ENCODE assay signal across 1 cellular context in the genomic region with DNA sequence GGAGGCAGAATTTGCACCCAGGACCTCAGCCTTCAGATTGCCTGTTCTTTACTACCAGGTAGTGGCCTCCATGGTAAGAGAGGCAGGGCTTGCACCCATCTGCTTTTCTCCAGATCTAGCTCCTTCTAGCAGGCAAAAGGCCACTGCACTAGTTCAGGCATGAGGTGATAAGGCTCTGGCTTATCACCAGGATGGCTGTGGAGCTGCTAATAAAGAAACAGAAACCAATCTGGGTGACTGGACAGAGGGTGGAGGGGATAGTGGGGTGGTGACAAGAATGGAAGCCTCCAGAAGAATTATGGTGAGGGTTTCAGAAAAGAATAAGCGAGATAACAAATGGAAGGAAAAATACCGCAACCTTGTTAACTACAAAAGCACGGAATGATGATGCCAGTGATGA.
TF ChIP-seq lines count a peak whose summit lies in the region.

No MANE protein-coding gene starts in this region.

TF ChIP-seq in K562, 482 proteins besides CTCF, POLR2A, EP300 and RAD21 (continued from another document and continues in another):
- TF ChIP-seq, protein P1, sequence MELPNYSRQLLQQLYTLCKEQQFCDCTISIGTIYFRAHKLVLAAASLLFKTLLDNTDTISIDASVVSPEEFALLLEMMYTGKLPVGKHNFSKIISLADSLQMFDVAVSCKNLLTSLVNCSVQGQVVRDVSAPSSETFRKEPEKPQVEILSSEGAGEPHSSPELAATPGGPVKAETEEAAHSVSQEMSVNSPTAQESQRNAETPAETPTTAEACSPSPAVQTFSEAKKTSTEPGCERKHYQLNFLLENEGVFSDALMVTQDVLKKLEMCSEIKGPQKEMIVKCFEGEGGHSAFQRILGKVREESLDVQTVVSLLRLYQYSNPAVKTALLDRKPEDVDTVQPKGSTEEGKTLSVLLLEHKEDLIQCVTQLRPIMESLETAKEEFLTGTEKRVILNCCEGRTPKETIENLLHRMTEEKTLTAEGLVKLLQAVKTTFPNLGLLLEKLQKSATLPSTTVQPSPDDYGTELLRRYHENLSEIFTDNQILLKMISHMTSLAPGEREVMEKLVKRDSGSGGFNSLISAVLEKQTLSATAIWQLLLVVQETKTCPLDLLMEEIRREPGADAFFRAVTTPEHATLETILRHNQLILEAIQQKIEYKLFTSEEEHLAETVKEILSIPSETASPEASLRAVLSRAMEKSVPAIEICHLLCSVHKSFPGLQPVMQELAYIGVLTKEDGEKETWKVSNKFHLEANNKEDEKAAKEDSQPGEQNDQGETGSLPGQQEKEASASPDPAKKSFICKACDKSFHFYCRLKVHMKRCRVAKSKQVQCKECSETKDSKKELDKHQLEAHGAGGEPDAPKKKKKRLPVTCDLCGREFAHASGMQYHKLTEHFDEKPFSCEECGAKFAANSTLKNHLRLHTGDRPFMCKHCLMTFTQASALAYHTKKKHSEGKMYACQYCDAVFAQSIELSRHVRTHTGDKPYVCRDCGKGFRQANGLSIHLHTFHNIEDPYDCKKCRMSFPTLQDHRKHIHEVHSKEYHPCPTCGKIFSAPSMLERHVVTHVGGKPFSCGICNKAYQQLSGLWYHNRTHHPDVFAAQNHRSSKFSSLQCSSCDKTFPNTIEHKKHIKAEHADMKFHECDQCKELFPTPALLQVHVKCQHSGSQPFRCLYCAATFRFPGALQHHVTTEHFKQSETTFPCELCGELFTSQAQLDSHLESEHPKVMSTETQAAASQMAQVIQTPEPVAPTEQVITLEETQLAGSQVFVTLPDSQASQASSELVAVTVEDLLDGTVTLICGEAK (IDR thresholded peaks at IDR 0.05), result peak; percentile 62
- TF ChIP-seq, protein P1 (CRISPR knock-in tag; IDR thresholded peaks at IDR 0.05), result no peak
- no peak for TF ChIP-seq E2F3 (CRISPR knock-in tag; IDR thresholded peaks at IDR 0.05)
- peak; percentile 78 for TF ChIP-seq TEAD4 (IDR thresholded peaks at IDR 0.05; ENCODE audit: low read length)
- no peak for TF ChIP-seq TEAD4 (CRISPR knock-in tag; IDR thresholded peaks at IDR 0.05; ENCODE audit: borderline replicate concordance)
- peak in 1 of 2 experiments; percentile 45; a peak in 1 of 4 replicates for TF ChIP-seq HDAC1 (IDR thresholded peaks at IDR 0.05)
- TF ChIP-seq, protein P2, sequence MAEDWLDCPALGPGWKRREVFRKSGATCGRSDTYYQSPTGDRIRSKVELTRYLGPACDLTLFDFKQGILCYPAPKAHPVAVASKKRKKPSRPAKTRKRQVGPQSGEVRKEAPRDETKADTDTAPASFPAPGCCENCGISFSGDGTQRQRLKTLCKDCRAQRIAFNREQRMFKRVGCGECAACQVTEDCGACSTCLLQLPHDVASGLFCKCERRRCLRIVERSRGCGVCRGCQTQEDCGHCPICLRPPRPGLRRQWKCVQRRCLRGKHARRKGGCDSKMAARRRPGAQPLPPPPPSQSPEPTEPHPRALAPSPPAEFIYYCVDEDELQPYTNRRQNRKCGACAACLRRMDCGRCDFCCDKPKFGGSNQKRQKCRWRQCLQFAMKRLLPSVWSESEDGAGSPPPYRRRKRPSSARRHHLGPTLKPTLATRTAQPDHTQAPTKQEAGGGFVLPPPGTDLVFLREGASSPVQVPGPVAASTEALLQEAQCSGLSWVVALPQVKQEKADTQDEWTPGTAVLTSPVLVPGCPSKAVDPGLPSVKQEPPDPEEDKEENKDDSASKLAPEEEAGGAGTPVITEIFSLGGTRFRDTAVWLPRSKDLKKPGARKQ (CRISPR knock-in tag; IDR thresholded peaks at IDR 0.05), result no peak
- TF ChIP-seq JUND (IDR thresholded peaks at IDR 0.05; ENCODE audit: borderline replicate concordance, low read depth, low read length), result peak; percentile 28; the same call in 1 of the 2 replicates
- TF ChIP-seq JUND (tag; IDR thresholded peaks at IDR 0.05; ENCODE audit: borderline replicate concordance, low read depth, low read length), result no peak; the same call in 2 of the 3 replicates
- TF ChIP-seq CCAR2 (IDR thresholded peaks at IDR 0.05; ENCODE audit: low read depth, low read length), result no peak
- no peak for TF ChIP-seq KLF13 (tag; IDR thresholded peaks at IDR 0.05; ENCODE audit: borderline replicate concordance, low read depth)
- peak; percentile 67; the same call in 1 of the 2 replicates for TF ChIP-seq NCOR1 (IDR thresholded peaks at IDR 0.05)
- TF ChIP-seq ELF4 (CRISPR knock-in tag; IDR thresholded peaks at IDR 0.05), result 0 out of 2 replicates have a peak, but pooled peaks have one; percentile 80
- TF ChIP-seq, protein P3, sequence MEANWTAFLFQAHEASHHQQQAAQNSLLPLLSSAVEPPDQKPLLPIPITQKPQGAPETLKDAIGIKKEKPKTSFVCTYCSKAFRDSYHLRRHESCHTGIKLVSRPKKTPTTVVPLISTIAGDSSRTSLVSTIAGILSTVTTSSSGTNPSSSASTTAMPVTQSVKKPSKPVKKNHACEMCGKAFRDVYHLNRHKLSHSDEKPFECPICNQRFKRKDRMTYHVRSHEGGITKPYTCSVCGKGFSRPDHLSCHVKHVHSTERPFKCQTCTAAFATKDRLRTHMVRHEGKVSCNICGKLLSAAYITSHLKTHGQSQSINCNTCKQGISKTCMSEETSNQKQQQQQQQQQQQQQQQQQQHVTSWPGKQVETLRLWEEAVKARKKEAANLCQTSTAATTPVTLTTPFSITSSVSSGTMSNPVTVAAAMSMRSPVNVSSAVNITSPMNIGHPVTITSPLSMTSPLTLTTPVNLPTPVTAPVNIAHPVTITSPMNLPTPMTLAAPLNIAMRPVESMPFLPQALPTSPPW (CRISPR knock-in tag; IDR thresholded peaks at IDR 0.05), result 0 out of 2 replicates have a peak, but pooled peaks have one; percentile 55
- 0 out of 2 replicates have a peak, but pooled peaks have one; percentile 33 for TF ChIP-seq MTA2 (IDR thresholded peaks at IDR 0.05; ENCODE audit: low read depth)
- no peak for TF ChIP-seq ARNT (IDR thresholded peaks at IDR 0.05)
- TF ChIP-seq, protein P4, sequence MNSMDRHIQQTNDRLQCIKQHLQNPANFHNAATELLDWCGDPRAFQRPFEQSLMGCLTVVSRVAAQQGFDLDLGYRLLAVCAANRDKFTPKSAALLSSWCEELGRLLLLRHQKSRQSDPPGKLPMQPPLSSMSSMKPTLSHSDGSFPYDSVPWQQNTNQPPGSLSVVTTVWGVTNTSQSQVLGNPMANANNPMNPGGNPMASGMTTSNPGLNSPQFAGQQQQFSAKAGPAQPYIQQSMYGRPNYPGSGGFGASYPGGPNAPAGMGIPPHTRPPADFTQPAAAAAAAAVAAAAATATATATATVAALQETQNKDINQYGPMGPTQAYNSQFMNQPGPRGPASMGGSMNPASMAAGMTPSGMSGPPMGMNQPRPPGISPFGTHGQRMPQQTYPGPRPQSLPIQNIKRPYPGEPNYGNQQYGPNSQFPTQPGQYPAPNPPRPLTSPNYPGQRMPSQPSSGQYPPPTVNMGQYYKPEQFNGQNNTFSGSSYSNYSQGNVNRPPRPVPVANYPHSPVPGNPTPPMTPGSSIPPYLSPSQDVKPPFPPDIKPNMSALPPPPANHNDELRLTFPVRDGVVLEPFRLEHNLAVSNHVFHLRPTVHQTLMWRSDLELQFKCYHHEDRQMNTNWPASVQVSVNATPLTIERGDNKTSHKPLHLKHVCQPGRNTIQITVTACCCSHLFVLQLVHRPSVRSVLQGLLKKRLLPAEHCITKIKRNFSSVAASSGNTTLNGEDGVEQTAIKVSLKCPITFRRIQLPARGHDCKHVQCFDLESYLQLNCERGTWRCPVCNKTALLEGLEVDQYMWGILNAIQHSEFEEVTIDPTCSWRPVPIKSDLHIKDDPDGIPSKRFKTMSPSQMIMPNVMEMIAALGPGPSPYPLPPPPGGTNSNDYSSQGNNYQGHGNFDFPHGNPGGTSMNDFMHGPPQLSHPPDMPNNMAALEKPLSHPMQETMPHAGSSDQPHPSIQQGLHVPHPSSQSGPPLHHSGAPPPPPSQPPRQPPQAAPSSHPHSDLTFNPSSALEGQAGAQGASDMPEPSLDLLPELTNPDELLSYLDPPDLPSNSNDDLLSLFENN (IDR thresholded peaks at IDR 0.05; ENCODE audit: low read depth in 2 of 2, low read length in 2 of 2), result 0 out of 4 replicates have a peak, but pooled peaks of 1 of the 2 experiments have one; percentile 25
- peak; percentile 69 for TF ChIP-seq MEIS2 (IDR thresholded peaks at IDR 0.05; ENCODE audit: partially characterized antibody)
- TF ChIP-seq HSF4 (CRISPR knock-in tag; IDR thresholded peaks at IDR 0.05; ENCODE audit: borderline replicate concordance), result 0 out of 2 replicates have a peak, but pooled peaks have one; percentile 51
- TF ChIP-seq SMARCA4 (IDR thresholded peaks at IDR 0.05), result peak; percentile 61; the same call in 1 of the 2 replicates
- TF ChIP-seq, protein P5, sequence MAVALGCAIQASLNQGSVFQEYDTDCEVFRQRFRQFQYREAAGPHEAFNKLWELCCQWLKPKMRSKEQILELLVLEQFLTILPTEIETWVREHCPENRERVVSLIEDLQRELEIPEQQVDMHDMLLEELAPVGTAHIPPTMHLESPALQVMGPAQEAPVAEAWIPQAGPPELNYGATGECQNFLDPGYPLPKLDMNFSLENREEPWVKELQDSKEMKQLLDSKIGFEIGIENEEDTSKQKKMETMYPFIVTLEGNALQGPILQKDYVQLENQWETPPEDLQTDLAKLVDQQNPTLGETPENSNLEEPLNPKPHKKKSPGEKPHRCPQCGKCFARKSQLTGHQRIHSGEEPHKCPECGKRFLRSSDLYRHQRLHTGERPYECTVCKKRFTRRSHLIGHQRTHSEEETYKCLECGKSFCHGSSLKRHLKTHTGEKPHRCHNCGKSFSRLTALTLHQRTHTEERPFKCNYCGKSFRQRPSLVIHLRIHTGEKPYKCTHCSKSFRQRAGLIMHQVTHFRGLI (CRISPR knock-in tag; IDR thresholded peaks at IDR 0.05), result 0 out of 2 replicates have a peak, but pooled peaks have one; percentile 25
- TF ChIP-seq CBFA2T3 (IDR thresholded peaks at IDR 0.05), result peak; percentile 86
- peak; percentile 88 for TF ChIP-seq KLF16 (IDR thresholded peaks at IDR 0.05)
- TF ChIP-seq SLC30A9 (CRISPR knock-in tag; IDR thresholded peaks at IDR 0.05), result no peak
- TF ChIP-seq, protein P6, sequence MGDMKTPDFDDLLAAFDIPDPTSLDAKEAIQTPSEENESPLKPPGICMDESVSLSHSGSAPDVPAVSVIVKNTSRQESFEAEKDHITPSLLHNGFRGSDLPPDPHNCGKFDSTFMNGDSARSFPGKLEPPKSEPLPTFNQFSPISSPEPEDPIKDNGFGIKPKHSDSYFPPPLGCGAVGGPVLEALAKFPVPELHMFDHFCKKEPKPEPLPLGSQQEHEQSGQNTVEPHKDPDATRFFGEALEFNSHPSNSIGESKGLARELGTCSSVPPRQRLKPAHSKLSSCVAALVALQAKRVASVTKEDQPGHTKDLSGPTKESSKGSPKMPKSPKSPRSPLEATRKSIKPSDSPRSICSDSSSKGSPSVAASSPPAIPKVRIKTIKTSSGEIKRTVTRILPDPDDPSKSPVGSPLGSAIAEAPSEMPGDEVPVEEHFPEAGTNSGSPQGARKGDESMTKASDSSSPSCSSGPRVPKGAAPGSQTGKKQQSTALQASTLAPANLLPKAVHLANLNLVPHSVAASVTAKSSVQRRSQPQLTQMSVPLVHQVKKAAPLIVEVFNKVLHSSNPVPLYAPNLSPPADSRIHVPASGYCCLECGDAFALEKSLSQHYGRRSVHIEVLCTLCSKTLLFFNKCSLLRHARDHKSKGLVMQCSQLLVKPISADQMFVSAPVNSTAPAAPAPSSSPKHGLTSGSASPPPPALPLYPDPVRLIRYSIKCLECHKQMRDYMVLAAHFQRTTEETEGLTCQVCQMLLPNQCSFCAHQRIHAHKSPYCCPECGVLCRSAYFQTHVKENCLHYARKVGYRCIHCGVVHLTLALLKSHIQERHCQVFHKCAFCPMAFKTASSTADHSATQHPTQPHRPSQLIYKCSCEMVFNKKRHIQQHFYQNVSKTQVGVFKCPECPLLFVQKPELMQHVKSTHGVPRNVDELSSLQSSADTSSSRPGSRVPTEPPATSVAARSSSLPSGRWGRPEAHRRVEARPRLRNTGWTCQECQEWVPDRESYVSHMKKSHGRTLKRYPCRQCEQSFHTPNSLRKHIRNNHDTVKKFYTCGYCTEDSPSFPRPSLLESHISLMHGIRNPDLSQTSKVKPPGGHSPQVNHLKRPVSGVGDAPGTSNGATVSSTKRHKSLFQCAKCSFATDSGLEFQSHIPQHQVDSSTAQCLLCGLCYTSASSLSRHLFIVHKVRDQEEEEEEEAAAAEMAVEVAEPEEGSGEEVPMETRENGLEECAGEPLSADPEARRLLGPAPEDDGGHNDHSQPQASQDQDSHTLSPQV (IDR thresholded peaks at IDR 0.05), result 0 out of 2 replicates have a peak, but pooled peaks have one; percentile 51
- TF ChIP-seq MTA1 (IDR thresholded peaks at IDR 0.05; ENCODE audit: borderline replicate concordance), result peak; percentile 34; the same call in 1 of the 2 replicates
- TF ChIP-seq, protein P7, sequence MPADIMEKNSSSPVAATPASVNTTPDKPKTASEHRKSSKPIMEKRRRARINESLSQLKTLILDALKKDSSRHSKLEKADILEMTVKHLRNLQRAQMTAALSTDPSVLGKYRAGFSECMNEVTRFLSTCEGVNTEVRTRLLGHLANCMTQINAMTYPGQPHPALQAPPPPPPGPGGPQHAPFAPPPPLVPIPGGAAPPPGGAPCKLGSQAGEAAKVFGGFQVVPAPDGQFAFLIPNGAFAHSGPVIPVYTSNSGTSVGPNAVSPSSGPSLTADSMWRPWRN (IDR thresholded peaks at IDR 0.05; ENCODE audit: low read depth), result no peak
- TF ChIP-seq GATA2 (CRISPR knock-in tag; IDR thresholded peaks at IDR 0.05), result peak; percentile 49
- peak; percentile 56 for TF ChIP-seq L3MBTL2 (IDR thresholded peaks at IDR 0.05)
- TF ChIP-seq, protein P8, sequence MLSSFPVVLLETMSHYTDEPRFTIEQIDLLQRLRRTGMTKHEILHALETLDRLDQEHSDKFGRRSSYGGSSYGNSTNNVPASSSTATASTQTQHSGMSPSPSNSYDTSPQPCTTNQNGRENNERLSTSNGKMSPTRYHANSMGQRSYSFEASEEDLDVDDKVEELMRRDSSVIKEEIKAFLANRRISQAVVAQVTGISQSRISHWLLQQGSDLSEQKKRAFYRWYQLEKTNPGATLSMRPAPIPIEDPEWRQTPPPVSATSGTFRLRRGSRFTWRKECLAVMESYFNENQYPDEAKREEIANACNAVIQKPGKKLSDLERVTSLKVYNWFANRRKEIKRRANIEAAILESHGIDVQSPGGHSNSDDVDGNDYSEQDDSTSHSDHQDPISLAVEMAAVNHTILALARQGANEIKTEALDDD (IDR thresholded peaks at IDR 0.05), result peak; percentile 75; the same call in 1 of the 2 replicates
